In genomic region chr9:35510745-35511428, GRCh38 we compare ENCODE assay signal across 8 cellular contexts. TPM values are rescaled to one million over a fixed set of nuclear protein-coding genes. Genes with fewer than 3 reads are reported as not detected.
DNase-seq lines count a peak whose midpoint lies in the region; ATAC-seq and TF ChIP-seq lines count a peak whose summit lies in the region.

No MANE protein-coding gene starts in this region.

- CTCF ChIA-PET in AG04450 (lab: Charles Lee), result interaction anchor here (2.2 to 3.4 kb wide), 2 partner anchors 10 to 42 kb away, joined by 9 to 18 read pairs; no protein-coding TSS in a partner anchor

- H3K27ac ChIP-seq in AG04450 (ENCODE audit: low read depth, low read length) (peak overlapping the region; percentile 80), RWPE2 (ENCODE audit: poor library complexity, severe bottlenecking) (peak overlapping the region; percentile 98), osteoblast (ENCODE audit: low read depth, low read length) (peak overlapping the region; percentile 70)
- no peak overlapping the region for H3K27ac ChIP-seq in effector memory CD4-positive, alpha-beta T cell (ENCODE audit: insufficient read depth, low read length, poor library complexity, severe bottlenecking)

- H3K4me2 ChIP-seq in osteoblast (ENCODE audit: insufficient read depth, low read length), result peak overlapping the region; percentile 56

- H3K27me3 ChIP-seq in AG04450 (ENCODE audit: control insufficient read depth, insufficient read depth, low read length) (no peaks in the 10 kb centered on the region), RWPE2 (ENCODE audit: insufficient read depth, poor library complexity, severe bottlenecking) (no peaks in the 10 kb centered on the region), osteoblast (ENCODE audit: insufficient read depth, low read length) (no peaks in the 10 kb centered on the region)
- H3K27me3 ChIP-seq in effector memory CD4-positive, alpha-beta T cell (replicated peaks; ENCODE audit: control insufficient read depth, insufficient read depth, low read length, poor library complexity, severe bottlenecking), result peaks cover 2% of the 10 kb centered on the region

- H3K4me3 ChIP-seq in AG04450 (ENCODE audit: low read depth, low read length) (peak overlapping the region; percentile 18), RWPE2 (ENCODE audit: severe bottlenecking) (no peak overlapping the region), osteoblast (ENCODE audit: insufficient read depth, low read length) (peak overlapping the region; percentile 9)
- no peak overlapping the region for H3K4me3 ChIP-seq in effector memory CD4-positive, alpha-beta T cell (ENCODE audit: insufficient read depth, low read depth, low read length, poor library complexity, severe bottlenecking)

- ATAC-seq in RWPE2 (ENCODE audit: low read depth), result peak; percentile 96
- ATAC-seq in GM18498 (IDR thresholded peaks at IDR 0.05; ENCODE audit: unreplicated experiment), result no peak
- ATAC-seq in HG02840 (IDR thresholded peaks at IDR 0.05; ENCODE audit: low FRiP score, unreplicated experiment), result no peak

- no peaks in the 10 kb centered on the region for H3K9me3 ChIP-seq in AG04450 (ENCODE audit: control insufficient read depth, insufficient read depth, low read length)
- H3K9me3 ChIP-seq in RWPE2 (ENCODE audit: severe bottlenecking), result no peaks in the 10 kb centered on the region
- H3K9me3 ChIP-seq in osteoblast (ENCODE audit: low read depth, low read length), result no peaks in the 10 kb centered on the region
- H3K9me3 ChIP-seq in effector memory CD4-positive, alpha-beta T cell (ENCODE audit: control insufficient read depth, low read length), result no peaks in the 10 kb centered on the region

- TF ChIP-seq CTCF in AG04450 (IDR thresholded peaks at IDR 0.05; ENCODE audit: low read depth, low read length) (peak; percentile 22; the same call in 1 of the 2 replicates), RWPE2 (IDR thresholded peaks at IDR 0.05; ENCODE audit: poor library complexity, severe bottlenecking) (peak; percentile 72), osteoblast (IDR thresholded peaks at IDR 0.05; ENCODE audit: extremely low read depth, low read depth, low read length) (peak; percentile 40)

- DNase-seq in AG04450 (ENCODE audit: low read depth, low spot score), result peak; percentile 91
- no peak for DNase-seq in RWPE2 (ENCODE audit: low spot score)
- peak; percentile 99 for DNase-seq in fibroblast of peridontal ligament (ENCODE audit: extremely low read depth)
- peak; percentile 64 for DNase-seq in osteoblast (ENCODE audit: insufficient read length, low spot score, missing footprints)
- no peak for DNase-seq in effector memory CD4-positive, alpha-beta T cell
- no peak for DNase-seq in NCI-H146 (lab: John Stamatoyannopoulos, UW)

- H3K4me1 ChIP-seq in RWPE2 (ENCODE audit: insufficient read depth, poor library complexity, severe bottlenecking) (peaks cover 45% of the 10 kb centered on the region), osteoblast (ENCODE audit: insufficient read depth, low read length) (peaks cover 54% of the 10 kb centered on the region)
- H3K4me1 ChIP-seq in effector memory CD4-positive, alpha-beta T cell (ENCODE audit: control insufficient read depth, insufficient read depth, low read length, poor library complexity, severe bottlenecking), result no peaks in the 10 kb centered on the region

- H3K36me3 ChIP-seq in RWPE2 (ENCODE audit: low read depth) (peaks cover 14% of the 10 kb centered on the region), osteoblast (ENCODE audit: insufficient read depth, low read length) (peaks cover 11% of the 10 kb centered on the region)
- H3K36me3 ChIP-seq in effector memory CD4-positive, alpha-beta T cell (ENCODE audit: control insufficient read depth, insufficient read depth, low read length), result no peaks in the 10 kb centered on the region

- no peaks in the 10 kb centered on the region for H4K20me1 ChIP-seq in osteoblast (ENCODE audit: insufficient read depth, low read length)

- no peak overlapping the region for H2AFZ ChIP-seq in osteoblast (ENCODE audit: low read length)

- H3K79me2 ChIP-seq in osteoblast (ENCODE audit: insufficient read depth, low read length), result peaks cover 75% of the 10 kb centered on the region

- POLR2A ChIA-PET in AG04450 (lab: Yijun Ruan, JAX), result interaction anchor here (0.9 to 2.2 kb wide), 7 partner anchors 8 to 217 kb away, joined by 3 to 14 read pairs (median 4); partner anchors contain the start of gene RUSC2

RNA-seq across cellular contexts. Expression of gene RUSC2, which starts 21.0 kb away (rescaled TPM):
- 17.4 and 19.3 TPM in 2 replicates for polyA plus RNA-seq in AG04450 (2011; rRNA removed)
- polyA minus RNA-seq in AG04450 (2011; rRNA and poly(A)+ RNA removed), result 81.7 and 106 TPM in 2 replicates
- 25.0 and 28.6 TPM in 2 replicates for total RNA-seq in osteoblast

Comparison
In these comparisons a context has a peak if more than half of its experiments do, and no peak if none do; other contexts are left out.
1. DNase-seq: peak in AG04450 (single experiment), fibroblast of peridontal ligament (single experiment) and osteoblast (single experiment); none in RWPE2 (single experiment), effector memory CD4-positive, alpha-beta T cell (0 of 3) and NCI-H146 (single experiment).
2. H3K4me3 ChIP-seq: peak in AG04450 (single experiment) and osteoblast (single experiment); none in RWPE2 (single experiment) and effector memory CD4-positive, alpha-beta T cell (single experiment).
3. CTCF ChIP-seq: peak in every context shown above with its lines; median percentile 72 in RWPE2; 40 in osteoblast; 22 in AG04450.